32 cellular contexts compared by ENCODE assay signal in the genomic region with DNA sequence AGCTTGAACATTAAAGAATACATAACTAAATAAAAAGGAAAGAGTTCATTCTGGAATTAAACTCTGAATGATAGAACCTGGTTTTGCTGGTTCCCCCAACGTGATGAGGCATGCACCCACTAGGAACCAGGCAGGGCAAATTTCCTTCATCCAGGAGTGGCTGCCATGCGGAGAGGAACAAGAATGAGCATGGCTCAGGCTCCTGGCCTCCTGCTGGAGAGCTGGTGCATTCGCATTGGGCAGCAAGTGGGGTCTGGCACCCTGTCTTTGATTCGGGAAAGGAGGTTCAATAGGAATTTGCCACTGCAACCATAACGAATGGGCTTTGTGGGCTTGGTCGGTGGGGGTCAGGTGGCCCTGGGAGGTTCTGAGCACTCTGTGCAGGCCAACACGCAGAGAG.
DNase-seq lines count a peak whose midpoint lies in the region; ATAC-seq, FAIRE-seq and TF ChIP-seq lines count a peak whose summit lies in the region.
"Had no signal": no experiment of that assay in that cellular context is flagged by ENCODE, and none has a peak within 500 bp of the region (broad histone marks: within the 10 kb centered on the region; RNA-seq: fewer than 3 reads in every experiment).

No MANE protein-coding gene starts in this region.

- H3K36me3 Mint-ChIP-seq in Caco-2 (ENCODE audit: insufficient read depth, unreplicated experiment): no peaks in the 10 kb centered on the region
- H3K36me3 Mint-ChIP-seq in activated CD4-positive, alpha-beta T cell treated with anti-CD3 and anti-CD28 coated beads, Interleukin-2, amount 10 ng/mL, durations not matched to agents 24 days and 14 days (ENCODE audit: low read depth): no peaks in the 10 kb centered on the region
- H3K36me3 Mint-ChIP-seq: activated naive CD4-positive, alpha-beta T cell treated with anti-CD3 and anti-CD28 coated beads, Interleukin-2, amount 50 U/mL, for 24 hours had no signal

- no peak overlapping the region for H3K27ac ChIP-seq in keratinocyte (ENCODE audit: control insufficient read depth, insufficient read depth, low read length)
- H3K27ac ChIP-seq: cardiac muscle cell, left ventricle myocardium inferior, neutrophil, PC-9, suprapubic skin had no signal

- no peak for ATAC-seq in GM18517 (IDR thresholded peaks at IDR 0.05; ENCODE audit: unreplicated experiment)
- ATAC-seq: activated T-helper 17 cell treated with anti-CD3 and anti-CD28 coated beads, Interleukin-2, amount 50 U/mL, for 72 hours; effector memory CD8-positive, alpha-beta T cell had no signal

- H3K79me2 ChIP-seq in keratinocyte (ENCODE audit: control insufficient read depth, insufficient read depth, low read length): no peaks in the 10 kb centered on the region

- H3K9me3 ChIP-seq in Caco-2: no peaks in the 10 kb centered on the region
- no peaks in the 10 kb centered on the region for H3K9me3 ChIP-seq in keratinocyte (ENCODE audit: control insufficient read depth, low read depth, low read length)
- H3K9me3 ChIP-seq: HAP-1, neutrophil, suprapubic skin had no signal

- intact Hi-C loops in Caco-2 (cut with micrococcal nuclease; ENCODE audit: unreplicated experiment): loop anchor here (1.0 kb wide), 1 partner anchor 149 kb away; no protein-coding TSS in a partner anchor
- intact Hi-C loops in activated CD4-positive, alpha-beta T cell treated with anti-CD3 and anti-CD28 coated beads, Interleukin-2, amount 10 ng/mL, durations not matched to agents 24 days and 14 days (cut with micrococcal nuclease): no loop called here

- H3K27me3 ChIP-seq in Caco-2 (replicated peaks; ENCODE audit: control insufficient read depth, insufficient read depth, low read length) (no peaks in the 10 kb centered on the region), bronchial epithelial cell (ENCODE audit: control insufficient read depth, insufficient read depth, low read length) (no peaks in the 10 kb centered on the region), keratinocyte (ENCODE audit: control insufficient read depth, extremely low read depth, insufficient read depth, low read length) (no peaks in the 10 kb centered on the region)
- H3K27me3 ChIP-seq: cardiac muscle cell, neutrophil, suprapubic skin had no signal

- no peaks in the 10 kb centered on the region for H3K9me3 Mint-ChIP-seq in Caco-2 (ENCODE audit: unreplicated experiment)
- H3K9me3 Mint-ChIP-seq in activated CD4-positive, alpha-beta T cell treated with anti-CD3 and anti-CD28 coated beads, Interleukin-2, amount 10 ng/mL, durations not matched to agents 24 days and 14 days: peaks cover 16% of the 10 kb centered on the region
- H3K9me3 Mint-ChIP-seq: activated B cell treated with CpG ODN at 0.5 μM for 24 hours; activated naive CD4-positive, alpha-beta T cell treated with anti-CD3 and anti-CD28 coated beads, Interleukin-2, amount 50 U/mL, for 24 hours had no signal

- H3K4me3 ChIP-seq in Caco-2 (ENCODE audit: low read depth, low read length): no peak overlapping the region
- H3K4me3 ChIP-seq in bronchial epithelial cell (ENCODE audit: low read depth, low read length): no peak overlapping the region
- H3K4me3 ChIP-seq in keratinocyte (ENCODE audit: control insufficient read depth in 2 of 3, extremely low read depth in 1 of 3, insufficient read depth in 2 of 3, low read depth in 1 of 3, low read length in 3 of 3): no peak overlapping the region
- H3K4me3 ChIP-seq: cardiac muscle cell, HAP-1, left ventricle myocardium inferior, PC-9, suprapubic skin had no signal

- H3K36me3 ChIP-seq in Caco-2 (ENCODE audit: control insufficient read depth, insufficient read depth, low read length): no peaks in the 10 kb centered on the region
- H3K36me3 ChIP-seq in bronchial epithelial cell (ENCODE audit: control insufficient read depth, insufficient read depth, low read length): no peaks in the 10 kb centered on the region
- H3K36me3 ChIP-seq in keratinocyte (ENCODE audit: control insufficient read depth in 2 of 2, extremely low read depth in 1 of 2, insufficient read depth in 2 of 2, low read length in 2 of 2): no peaks in the 10 kb centered on the region
- H3K36me3 ChIP-seq: cardiac muscle cell, HAP-1, left ventricle myocardium inferior, neutrophil, suprapubic skin had no signal

- no peaks in the 10 kb centered on the region for H4K20me1 ChIP-seq in keratinocyte (ENCODE audit: control insufficient read depth, extremely low read depth, insufficient read depth, low read length)

- FAIRE-seq in bronchial epithelial cell (lab: Jason Lieb, UNC): no peak
- no peak for FAIRE-seq in keratinocyte (lab: Jason Lieb, UNC)
- FAIRE-seq: GM12892, islet of Langerhans had no signal

- POLR2A ChIA-PET in Caco-2 (lab: Charles Lee): interaction anchor here (0.6 kb wide), 1 partner anchor 88 kb away, joined by 3 read pairs; no protein-coding TSS in a partner anchor

- H3K27me3 Mint-ChIP-seq in Caco-2 (ENCODE audit: insufficient read depth, unreplicated experiment): peaks cover 3% of the 10 kb centered on the region
- peaks cover 2% of the 10 kb centered on the region for H3K27me3 Mint-ChIP-seq in activated CD4-positive, alpha-beta T cell treated with anti-CD3 and anti-CD28 coated beads, Interleukin-2, amount 10 ng/mL, durations not matched to agents 24 days and 14 days
- H3K27me3 Mint-ChIP-seq: activated B cell treated with CpG ODN at 0.5 μM for 24 hours; activated naive CD4-positive, alpha-beta T cell treated with anti-CD3 and anti-CD28 coated beads, Interleukin-2, amount 50 U/mL, for 24 hours; activated T-helper 17 cell treated with anti-CD3 and anti-CD28 coated beads, Interleukin-2, amount 50 U/mL, for 72 hours; effector memory CD8-positive, alpha-beta T cell had no signal

- TF ChIP-seq CTCF in Caco-2 (IDR thresholded peaks at IDR 0.05; ENCODE audit: insufficient read depth in 1 of 2, low read depth in 1 of 2, low read length in 1 of 2, severe bottlenecking in 1 of 2, unreplicated experiment in 1 of 2) (peak; percentile 29 to 33), bronchial epithelial cell (IDR thresholded peaks at IDR 0.05; ENCODE audit: insufficient read depth, low read length, severe bottlenecking) (peak; percentile 38), keratinocyte (optimal IDR thresholded peaks at IDR 0.05 in 1 of 3, IDR thresholded peaks at IDR 0.05 in 1 of 3, conservative IDR thresholded peaks at IDR 0.05 in 1 of 3; ENCODE audit: extremely low read depth in 1 of 3, insufficient read depth in 2 of 3, low read length in 3 of 3) (peak; percentile 43 to 83 (median 51))

- no TSS peak for BruUV-seq in Caco-2 (replicated peaks; lab: Mats Ljungman, UMichigan)

- DNase-seq in Caco-2: peak in 1 of 2 experiments; percentile 10
- DNase-seq in HuH-7 (ENCODE audit: low spot score): peak; percentile 2
- peak; percentile 47 for DNase-seq in bronchial epithelial cell (ENCODE audit: low read depth)
- no peak for DNase-seq in keratinocyte (ENCODE audit: low read depth, low spot score)
- DNase-seq in activated CD4-positive, alpha-beta T cell treated with anti-CD3 and anti-CD28 coated beads, Interleukin-2, amount 10 ng/mL, durations not matched to agents 24 days and 14 days: no peak
- DNase-seq in stimulated activated CD4-positive, alpha-beta T cell treated with anti-CD3 and anti-CD28 coated beads, Interleukin-4, amount 100 ng/mL, for 4 hours: no peak
- no peak for DNase-seq in activated CD8-positive, alpha-beta memory T cell treated with anti-CD3 and anti-CD28 coated beads for 24 hours
- DNase-seq: activated B cell treated with CpG ODN at 0.5 μM for 24 hours; activated CD4-positive, alpha-beta T cell treated with anti-CD3 and anti-CD28 coated beads, Interleukin-2, amount 50 U/mL, for 4 hours; amygdala; C1 segment of cervical spinal cord; cortex of kidney; effector memory CD8-positive, alpha-beta T cell; Kasumi-1; left ventricle myocardium inferior; mesendoderm; NCI-H146; NCI-H510A treated with DMSO at 0.1 percent for 48 hours; PC-9; SHP77; stimulated activated CD4-positive, alpha-beta T cell treated with anti-CD3 and anti-CD28 coated beads, Interleukin-15, amount 100 ng/mL, for 24 hours; stimulated activated naive CD4-positive, alpha-beta T cell; T-helper 9 cell had no signal

- H3K4me2 ChIP-seq in keratinocyte (ENCODE audit: control insufficient read depth, extremely low read depth, insufficient read depth, low read depth, low read length): peak overlapping the region; percentile 34
- H3K4me2 ChIP-seq: PC-9 had no signal

- H3K4me1 Mint-ChIP-seq in Caco-2 (ENCODE audit: low read depth, unreplicated experiment): no peaks in the 10 kb centered on the region
- no peaks in the 10 kb centered on the region for H3K4me1 Mint-ChIP-seq in activated CD4-positive, alpha-beta T cell treated with anti-CD3 and anti-CD28 coated beads, Interleukin-2, amount 10 ng/mL, durations not matched to agents 24 days and 14 days
- H3K4me1 Mint-ChIP-seq: activated B cell treated with CpG ODN at 0.5 μM for 24 hours; activated naive CD4-positive, alpha-beta T cell treated with anti-CD3 and anti-CD28 coated beads, Interleukin-2, amount 50 U/mL, for 24 hours; activated T-helper 17 cell treated with anti-CD3 and anti-CD28 coated beads, Interleukin-2, amount 50 U/mL, for 72 hours had no signal

- H3K4me1 ChIP-seq in Caco-2 (peaks cover 1% of the 10 kb centered on the region; the same call in 1 of the 2 replicates), keratinocyte (ENCODE audit: control insufficient read depth, extremely low read depth, insufficient read depth, low read length) (peaks cover 9% of the 10 kb centered on the region)
- H3K4me1 ChIP-seq: HAP-1 had no signal

- CTCF ChIA-PET in Caco-2 (lab: Charles Lee): no interaction called here

- dilution Hi-C loops in keratinocyte (cut with MboI; ENCODE audit: extremely low pct_ligation_motif_present, low sequenced_read_pairs): no loop called here

- H3K27ac Mint-ChIP-seq in Caco-2 (ENCODE audit: unreplicated experiment): no peak overlapping the region
- H3K27ac Mint-ChIP-seq in activated CD4-positive, alpha-beta T cell treated with anti-CD3 and anti-CD28 coated beads, Interleukin-2, amount 10 ng/mL, durations not matched to agents 24 days and 14 days: no peak overlapping the region
- H3K27ac Mint-ChIP-seq: activated B cell treated with CpG ODN at 0.5 μM for 24 hours; activated naive CD4-positive, alpha-beta T cell treated with anti-CD3 and anti-CD28 coated beads, Interleukin-2, amount 50 U/mL, for 24 hours; activated T-helper 17 cell treated with anti-CD3 and anti-CD28 coated beads, Interleukin-2, amount 50 U/mL, for 72 hours; effector memory CD8-positive, alpha-beta T cell had no signal

- peak overlapping the region; percentile 4 for H2AFZ ChIP-seq in keratinocyte (ENCODE audit: control insufficient read depth, low read length)
- H2AFZ ChIP-seq: PC-9 had no signal

- H3K9me1 ChIP-seq in keratinocyte (ENCODE audit: control insufficient read depth, extremely low read depth, insufficient read depth, low read length): no peaks in the 10 kb centered on the region

- H3K4me3 Mint-ChIP-seq in Caco-2 (ENCODE audit: unreplicated experiment): no peak overlapping the region
- H3K4me3 Mint-ChIP-seq in activated CD4-positive, alpha-beta T cell treated with anti-CD3 and anti-CD28 coated beads, Interleukin-2, amount 10 ng/mL, durations not matched to agents 24 days and 14 days: no peak overlapping the region
- H3K4me3 Mint-ChIP-seq: activated B cell treated with CpG ODN at 0.5 μM for 24 hours; activated naive CD4-positive, alpha-beta T cell treated with anti-CD3 and anti-CD28 coated beads, Interleukin-2, amount 50 U/mL, for 24 hours; activated T-helper 17 cell treated with anti-CD3 and anti-CD28 coated beads, Interleukin-2, amount 50 U/mL, for 72 hours; effector memory CD8-positive, alpha-beta T cell had no signal

- H3K9ac ChIP-seq in keratinocyte (ENCODE audit: control insufficient read depth, extremely low read depth, insufficient read depth, low read length): no peak overlapping the region

Comparison
In these comparisons a context has a peak if more than half of its experiments do, and no peak if none do; other contexts are left out.
1. DNase-seq: peak in HuH-7 (single experiment) and bronchial epithelial cell (single experiment); none in keratinocyte (single experiment), activated CD4-positive, alpha-beta T cell treated with anti-CD3 and anti-CD28 coated beads, Interleukin-2, amount 10 ng/mL, durations not matched to agents 24 days and 14 days (single experiment), stimulated activated CD4-positive, alpha-beta T cell treated with anti-CD3 and anti-CD28 coated beads, Interleukin-4, amount 100 ng/mL, for 4 hours (0 of 2) and activated CD8-positive, alpha-beta memory T cell treated with anti-CD3 and anti-CD28 coated beads for 24 hours (single experiment).
2. Peak in every context shown above with its lines, with median percentiles within 50 percentile points of each other: CTCF ChIP-seq.